21 cellular contexts compared by ENCODE assay signal in the genomic region with DNA sequence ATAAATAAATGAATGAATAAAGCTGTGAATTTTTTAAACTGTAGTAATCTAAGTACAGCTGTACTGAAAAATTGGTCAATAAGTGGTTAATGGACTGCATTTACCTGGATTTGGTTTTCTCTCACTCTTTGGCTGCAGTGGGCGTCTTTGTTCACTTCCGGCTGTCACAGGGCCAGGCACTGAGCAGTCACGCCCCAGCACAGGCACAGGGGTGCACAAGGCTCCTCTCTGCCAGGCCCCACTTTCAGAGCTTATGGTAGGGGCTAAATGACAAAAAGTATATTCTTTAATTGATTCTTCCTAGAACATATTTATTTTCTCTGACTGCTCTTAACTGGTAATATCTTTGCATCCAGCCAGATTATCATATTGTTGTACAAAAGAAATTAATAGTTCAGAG.
A peak's percentile ranks its signal among the peaks of the same experiment; 100 is the strongest.
DNase-seq lines count a peak whose midpoint lies in the region; ATAC-seq and TF ChIP-seq lines count a peak whose summit lies in the region.
"Had no signal": no experiment of that assay in that cellular context is flagged by ENCODE, and none has a peak within 500 bp of the region (broad histone marks: within the 10 kb centered on the region; RNA-seq: fewer than 3 reads in every experiment).

No MANE protein-coding gene starts in this region.

- 56% methylated on average over 3 of the region's 3 CpGs; no CpG with 5 or more reads in 1 of the 2 donors for WGBS in transverse colon (ENCODE audit: low coverage in 1 of 2), 2 donors

- intact Hi-C loops in left colon (cut with DNase I, micrococcal nuclease) = no loop called here
- intact Hi-C loops in transverse colon (cut with DNase I; ENCODE audit: low total_unique reads) = no loop called here

- no peak for TF ChIP-seq EP300 in transverse colon (IDR thresholded peaks at IDR 0.05; ENCODE audit: low read depth)

- H3K36me3 ChIP-seq in SK-N-MC (ENCODE audit: insufficient read depth, low read length) (peaks cover 67% of the 10 kb centered on the region), transverse colon (peaks cover 0 to 38% (median 12%) of the 10 kb centered on the region in 4 donors)

- no peak for TF ChIP-seq POLR2A in transverse colon (IDR thresholded peaks at IDR 0.05)

- H3K9me3 ChIP-seq in SK-N-MC (ENCODE audit: low read depth, low read length) = no peaks in the 10 kb centered on the region
- no peaks in the 10 kb centered on the region for H3K9me3 ChIP-seq in transverse colon
- H3K9me3 ChIP-seq: SJSA1 had no signal

- in situ Hi-C loops in transverse colon (cut with MboI; ENCODE audit: low pct_ligation_motif_present in 1 of 4, low pct_unique_long_range_greater_than_20kb in 1 of 4, low sequenced_read_pairs in 3 of 4) = no loop called here

- H3K9ac ChIP-seq in SK-N-MC (ENCODE audit: insufficient read length) = no peak overlapping the region

- H3K4me3 ChIP-seq in SK-N-MC = no peak overlapping the region
- no peak overlapping the region for H3K4me3 ChIP-seq in transverse colon
- H3K4me3 ChIP-seq: GM23338, SJSA1 had no signal

- H3K27ac ChIP-seq in SK-N-MC (0 out of 2 replicates have a peak overlapping the region, but pooled peaks have one; percentile 46), transverse colon (peak overlapping the region in 1 of 4 donors; percentile 22)
- H3K27ac ChIP-seq: SJSA1 had no signal

- H3K27me3 ChIP-seq in transverse colon = no peaks in the 10 kb centered on the region
- H3K27me3 ChIP-seq: SJSA1 had no signal

- TF ChIP-seq CTCF in transverse colon (IDR thresholded peaks at IDR 0.05) = no peak

- DNase-seq in activated CD8-positive, alpha-beta memory T cell treated with anti-CD3 and anti-CD28 coated beads for 24 hours = peak; percentile 37
- DNase-seq in activated CD8-positive, alpha-beta memory T cell treated with anti-CD3 and anti-CD28 coated beads, Interleukin-2, amount 50 U/mL, for 4 hours = no peak
- DNase-seq in SK-N-MC (ENCODE audit: low read depth, low spot score) (no peak), left colon (no peak), transverse colon (peak; percentile 8), DMS53 (lab: John Stamatoyannopoulos, UW) (no peak)
- no peak for DNase-seq in activated CD4-positive, alpha-beta T cell treated with anti-CD3 and anti-CD28 coated beads for 4 hours
- DNase-seq: 8988T; ACHN; CD4-positive, CD25-positive, alpha-beta regulatory T cell; H9; KG1; NCI-H1092; NCI-H1417 treated with DMSO at 0.1 percent for 48 hours; NCI-H1694 treated with DMSO at 0.1 percent for 48 hours; NCI-H2081; NCI-H2227 treated with DMSO at 0.1 percent for 48 hours; Right ventricle myocardium superior; RPMI8226 had no signal

- peaks cover 0 to 16% (median 10%) of the 10 kb centered on the region in 4 donors for H3K4me1 ChIP-seq in transverse colon
- H3K4me1 ChIP-seq: SJSA1 had no signal

- ATAC-seq in left colon = peak; percentile 23
- ATAC-seq: GM23338 had no signal

Comparison
In these comparisons a context has a peak if more than half of its experiments do, and no peak if none do; other contexts are left out.
1. DNase-seq: peak in activated CD8-positive, alpha-beta memory T cell treated with anti-CD3 and anti-CD28 coated beads for 24 hours (single experiment) and transverse colon (single experiment); none in activated CD8-positive, alpha-beta memory T cell treated with anti-CD3 and anti-CD28 coated beads, Interleukin-2, amount 50 U/mL, for 4 hours (single experiment), SK-N-MC (single experiment), left colon (0 of 2), activated CD4-positive, alpha-beta T cell treated with anti-CD3 and anti-CD28 coated beads for 4 hours (0 of 2) and DMS53 (single experiment).